ENCODE assay signal across 18 cellular contexts in the genomic region with DNA sequence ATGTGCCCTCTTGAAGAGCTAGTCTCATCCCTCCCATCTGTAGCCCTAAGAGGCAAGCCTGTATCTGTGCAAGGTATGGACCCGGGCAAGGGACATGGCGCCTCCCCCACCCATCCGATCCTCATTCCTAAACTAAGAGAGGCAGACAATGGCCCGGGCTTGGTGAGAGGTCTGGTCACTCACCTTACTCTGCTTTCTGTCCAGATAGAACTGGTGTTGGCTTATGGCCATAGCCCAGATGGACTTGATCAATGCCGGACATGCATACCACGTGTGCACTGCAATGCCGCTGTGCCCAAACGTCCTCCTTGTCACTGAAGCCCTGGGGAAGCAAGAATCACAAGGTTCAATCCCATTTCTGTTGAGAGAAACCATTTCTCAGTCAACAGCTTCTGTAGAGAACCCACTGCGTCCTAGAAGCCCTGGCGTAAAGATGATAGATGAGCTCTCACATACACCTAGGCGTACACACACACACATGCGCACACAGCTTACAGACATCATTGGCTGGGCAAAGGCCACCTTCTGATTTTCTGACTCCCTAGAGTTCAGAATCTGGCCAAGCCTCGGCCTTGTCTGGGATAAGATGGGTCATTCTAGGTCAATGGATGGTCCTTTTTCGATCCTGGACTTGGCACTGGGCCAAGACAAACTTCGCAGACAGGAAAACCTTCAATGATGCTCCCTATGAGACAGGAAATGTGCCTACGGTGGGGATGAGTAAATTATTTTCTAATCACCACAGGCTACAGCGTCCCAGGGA.
DNase-seq lines count a peak whose midpoint lies in the region; ATAC-seq and TF ChIP-seq lines count a peak whose summit lies in the region.
"Had no signal": no experiment of that assay in that cellular context is flagged by ENCODE, and none has a peak within 500 bp of the region (broad histone marks: within the 10 kb centered on the region; RNA-seq: fewer than 3 reads in every experiment).

No MANE protein-coding gene starts in this region.

- ATAC-seq in GM23338 (no peak), HG03354 (IDR thresholded peaks at IDR 0.05; ENCODE audit: poor library complexity, severe bottlenecking, unreplicated experiment) (no peak), GM19395 (IDR thresholded peaks at IDR 0.05; ENCODE audit: unreplicated experiment) (no peak)
- ATAC-seq: left lung had no signal

- H3K27me3 ChIP-seq in GM23338 (ENCODE audit: insufficient read depth) (no peaks in the 10 kb centered on the region), thyroid gland (no peaks in the 10 kb centered on the region)
- H3K27me3 ChIP-seq: esophagus squamous epithelium, left lung, right atrium auricular region, testis had no signal

- no peak overlapping the region for H3K4me3 ChIP-seq in GM23338
- H3K4me3 ChIP-seq in thyroid gland (replicated peaks in 1 of 3), result no peak overlapping the region
- H3K4me3 ChIP-seq: esophagus squamous epithelium, GM23248, left lung, right atrium auricular region, testis had no signal

- TF ChIP-seq CTCF in GM23338 (conservative IDR thresholded peaks at IDR 0.05; ENCODE audit: low read depth in 2 of 2), result no peak
- no peak for TF ChIP-seq CTCF in nephron (IDR thresholded peaks at IDR 0.05; ENCODE audit: unreplicated experiment in 3 of 3)
- no peak for TF ChIP-seq CTCF in thyroid gland (IDR thresholded peaks at IDR 0.05)

- H3K4me1 Mint-ChIP-seq in GM23338, result peaks cover 37% of the 10 kb centered on the region
- peaks cover 54% of the 10 kb centered on the region for H3K4me1 Mint-ChIP-seq in nephron

- H3K27me3 Mint-ChIP-seq in GM23338 (ENCODE audit: insufficient read depth, low read depth, poor library complexity) (peaks cover 7% of the 10 kb centered on the region), nephron (ENCODE audit: low read depth) (no peaks in the 10 kb centered on the region)

- H3K4me3 Mint-ChIP-seq in GM23338, result no peak overlapping the region
- no peak overlapping the region for H3K4me3 Mint-ChIP-seq in nephron

- no peak overlapping the region for H2AFZ ChIP-seq in GM23338
- H2AFZ ChIP-seq: GM23248 had no signal

- no peak for TF ChIP-seq POLR2A in thyroid gland (IDR thresholded peaks at IDR 0.05)

- H4K20me1 ChIP-seq in GM23338 (replicated peaks; ENCODE audit: insufficient read depth), result no peaks in the 10 kb centered on the region

- H3K9me3 Mint-ChIP-seq in GM23338, result no peaks in the 10 kb centered on the region
- H3K9me3 Mint-ChIP-seq in nephron, result no peaks in the 10 kb centered on the region

- WGBS in thyroid gland, 2 donors, result 81 to 88% methylated on average over 13 to 16 of the region's 17 CpGs

- no peak for DNase-seq in GM23338 (ENCODE audit: low spot score)
- DNase-seq in NCI-H146 (lab: John Stamatoyannopoulos, UW), result peak; percentile 95
- peak; percentile 55 for DNase-seq in dermis blood vessel endothelial cell
- DNase-seq in thyroid gland, result no peak
- DNase-seq: activated gamma-delta T cell treated with Interleukin-2 at 50 U/mL for 16 hours; central memory CD4-positive, alpha-beta T cell; COR-L47; esophagus squamous epithelium; GM23248; left lung; NCI-H2081; occipital lobe; SHP77 treated with DMSO at 0.1 percent for 48 hours; testis had no signal

- H3K36me3 Mint-ChIP-seq in GM23338 (ENCODE audit: low read depth) (peaks cover 48% of the 10 kb centered on the region), nephron (ENCODE audit: low read depth) (peaks cover 71% of the 10 kb centered on the region)

- no peaks in the 10 kb centered on the region for H3K9me3 ChIP-seq in thyroid gland
- H3K9me3 ChIP-seq: esophagus squamous epithelium, left lung, right atrium auricular region, testis had no signal

- H3K27ac Mint-ChIP-seq in GM23338, result 0 out of 2 replicates have a peak overlapping the region, but pooled peaks have one; percentile 8
- H3K27ac Mint-ChIP-seq in nephron, result peak overlapping the region; percentile 25 to 67 (median 58)

- peaks cover 16% of the 10 kb centered on the region for H3K4me1 ChIP-seq in GM23338 (ENCODE audit: insufficient read depth)
- peaks cover 0 to 5% of the 10 kb centered on the region in 2 donors for H3K4me1 ChIP-seq in thyroid gland

- H3K36me3 ChIP-seq in GM23338 (ENCODE audit: insufficient read depth) (no peaks in the 10 kb centered on the region), thyroid gland (no peaks in the 10 kb centered on the region)

- no peaks in the 10 kb centered on the region for H3F3A ChIP-seq in GM23338 (replicated peaks; ENCODE audit: low read depth)

- H3K27ac ChIP-seq in GM23338 (ENCODE audit: low read depth) (no peak overlapping the region), thyroid gland (no peak overlapping the region)
- H3K27ac ChIP-seq: esophagus squamous epithelium, GM23248, left lung, right atrium auricular region, testis had no signal

- no peaks in the 10 kb centered on the region for H3K9me2 ChIP-seq in GM23338 (ENCODE audit: insufficient read depth)

- intact Hi-C loops in thyroid gland (cut with DNase I), result no loop called here

- no peak overlapping the region for H3K4me2 ChIP-seq in GM23338

- H3K79me2 ChIP-seq in GM23338 (replicated peaks; ENCODE audit: insufficient read depth), result no peaks in the 10 kb centered on the region

TF ChIP-seq in GM23338, 12 proteins besides CTCF, POLR2A, EP300 and RAD21 (continues in another document):
- TF ChIP-seq POLR2AphosphoS5 (IDR thresholded peaks at IDR 0.05; ENCODE audit: low read depth), result no peak
- no peak for TF ChIP-seq ZNF331 (CRISPR knock-in tag; IDR thresholded peaks at IDR 0.05; ENCODE audit: low read depth)
- TF ChIP-seq CREB1 (CRISPR knock-in tag; IDR thresholded peaks at IDR 0.05; ENCODE audit: low read depth), result no peak
- TF ChIP-seq, protein P1, sequence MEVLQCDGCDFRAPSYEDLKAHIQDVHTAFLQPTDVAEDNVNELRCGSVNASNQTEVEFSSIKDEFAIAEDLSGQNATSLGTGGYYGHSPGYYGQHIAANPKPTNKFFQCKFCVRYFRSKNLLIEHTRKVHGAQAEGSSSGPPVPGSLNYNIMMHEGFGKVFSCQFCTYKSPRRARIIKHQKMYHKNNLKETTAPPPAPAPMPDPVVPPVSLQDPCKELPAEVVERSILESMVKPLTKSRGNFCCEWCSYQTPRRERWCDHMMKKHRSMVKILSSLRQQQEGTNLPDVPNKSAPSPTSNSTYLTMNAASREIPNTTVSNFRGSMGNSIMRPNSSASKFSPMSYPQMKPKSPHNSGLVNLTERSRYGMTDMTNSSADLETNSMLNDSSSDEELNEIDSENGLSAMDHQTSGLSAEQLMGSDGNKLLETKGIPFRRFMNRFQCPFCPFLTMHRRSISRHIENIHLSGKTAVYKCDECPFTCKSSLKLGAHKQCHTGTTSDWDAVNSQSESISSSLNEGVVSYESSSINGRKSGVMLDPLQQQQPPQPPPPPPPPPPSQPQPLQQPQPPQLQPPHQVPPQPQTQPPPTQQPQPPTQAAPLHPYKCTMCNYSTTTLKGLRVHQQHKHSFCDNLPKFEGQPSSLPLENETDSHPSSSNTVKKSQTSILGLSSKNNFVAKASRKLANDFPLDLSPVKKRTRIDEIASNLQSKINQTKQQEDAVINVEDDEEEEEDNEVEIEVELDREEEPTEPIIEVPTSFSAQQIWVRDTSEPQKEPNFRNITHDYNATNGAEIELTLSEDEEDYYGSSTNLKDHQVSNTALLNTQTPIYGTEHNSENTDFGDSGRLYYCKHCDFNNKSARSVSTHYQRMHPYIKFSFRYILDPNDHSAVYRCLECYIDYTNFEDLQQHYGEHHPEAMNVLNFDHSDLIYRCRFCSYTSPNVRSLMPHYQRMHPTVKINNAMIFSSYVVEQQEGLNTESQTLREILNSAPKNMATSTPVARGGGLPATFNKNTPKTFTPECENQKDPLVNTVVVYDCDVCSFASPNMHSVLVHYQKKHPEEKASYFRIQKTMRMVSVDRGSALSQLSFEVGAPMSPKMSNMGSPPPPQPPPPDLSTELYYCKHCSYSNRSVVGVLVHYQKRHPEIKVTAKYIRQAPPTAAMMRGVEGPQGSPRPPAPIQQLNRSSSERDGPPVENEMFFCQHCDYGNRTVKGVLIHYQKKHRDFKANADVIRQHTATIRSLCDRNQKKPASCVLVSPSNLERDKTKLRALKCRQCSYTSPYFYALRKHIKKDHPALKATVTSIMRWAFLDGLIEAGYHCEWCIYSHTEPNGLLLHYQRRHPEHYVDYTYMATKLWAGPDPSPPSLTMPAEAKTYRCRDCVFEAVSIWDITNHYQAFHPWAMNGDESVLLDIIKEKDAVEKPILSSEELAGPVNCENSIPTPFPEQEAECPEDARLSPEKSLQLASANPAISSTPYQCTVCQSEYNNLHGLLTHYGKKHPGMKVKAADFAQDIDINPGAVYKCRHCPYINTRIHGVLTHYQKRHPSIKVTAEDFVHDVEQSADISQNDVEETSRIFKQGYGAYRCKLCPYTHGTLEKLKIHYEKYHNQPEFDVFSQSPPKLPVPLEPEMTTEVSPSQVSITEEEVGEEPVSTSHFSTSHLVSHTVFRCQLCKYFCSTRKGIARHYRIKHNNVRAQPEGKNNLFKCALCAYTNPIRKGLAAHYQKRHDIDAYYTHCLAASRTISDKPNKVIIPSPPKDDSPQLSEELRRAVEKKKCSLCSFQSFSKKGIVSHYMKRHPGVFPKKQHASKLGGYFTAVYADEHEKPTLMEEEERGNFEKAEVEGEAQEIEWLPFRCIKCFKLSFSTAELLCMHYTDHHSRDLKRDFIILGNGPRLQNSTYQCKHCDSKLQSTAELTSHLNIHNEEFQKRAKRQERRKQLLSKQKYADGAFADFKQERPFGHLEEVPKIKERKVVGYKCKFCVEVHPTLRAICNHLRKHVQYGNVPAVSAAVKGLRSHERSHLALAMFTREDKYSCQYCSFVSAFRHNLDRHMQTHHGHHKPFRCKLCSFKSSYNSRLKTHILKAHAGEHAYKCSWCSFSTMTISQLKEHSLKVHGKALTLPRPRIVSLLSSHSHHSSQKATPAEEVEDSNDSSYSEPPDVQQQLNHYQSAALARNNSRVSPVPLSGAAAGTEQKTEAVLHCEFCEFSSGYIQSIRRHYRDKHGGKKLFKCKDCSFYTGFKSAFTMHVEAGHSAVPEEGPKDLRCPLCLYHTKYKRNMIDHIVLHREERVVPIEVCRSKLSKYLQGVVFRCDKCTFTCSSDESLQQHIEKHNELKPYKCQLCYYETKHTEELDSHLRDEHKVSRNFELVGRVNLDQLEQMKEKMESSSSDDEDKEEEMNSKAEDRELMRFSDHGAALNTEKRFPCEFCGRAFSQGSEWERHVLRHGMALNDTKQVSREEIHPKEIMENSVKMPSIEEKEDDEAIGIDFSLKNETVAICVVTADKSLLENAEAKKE (CRISPR knock-in tag; IDR thresholded peaks at IDR 0.05), result no peak
- no peak for TF ChIP-seq EZH2 (IDR thresholded peaks at IDR 0.05; ENCODE audit: low read depth, unreplicated experiment)
- TF ChIP-seq JUNB (IDR thresholded peaks at IDR 0.05; ENCODE audit: unreplicated experiment), result no peak
- no peak for TF ChIP-seq EZH2phosphoT487 (IDR thresholded peaks at IDR 0.05; ENCODE audit: unreplicated experiment)
- no peak for TF ChIP-seq NANOG (IDR thresholded peaks at IDR 0.05; ENCODE audit: borderline replicate concordance)

Comparison
In these comparisons a context has a peak if more than half of its experiments do, and no peak if none do; other contexts are left out.
1. DNase-seq: peak in NCI-H146 (single experiment) and dermis blood vessel endothelial cell (single experiment); none in GM23338 (single experiment) and thyroid gland (0 of 2).